ENCODE assay signal across 1 cellular context in genomic region chr2:25853038-25853638, GRCh38.
TF ChIP-seq lines count a peak whose summit lies in the region.

No MANE protein-coding gene starts in this region.

TF ChIP-seq in H1, 55 proteins besides CTCF, POLR2A, EP300 and RAD21 (continued from another document):
- TF ChIP-seq GABPA (IDR thresholded peaks at IDR 0.05; ENCODE audit: borderline replicate concordance, insufficient read depth, low read length) (no peak), SUZ12 (IDR thresholded peaks at IDR 0.05; ENCODE audit: low read length) (no peak), SRF (IDR thresholded peaks at IDR 0.05; ENCODE audit: low read depth, low read length) (no peak), SIRT6 (IDR thresholded peaks at IDR 0.05; ENCODE audit: low read length) (no peak), TAF1 (IDR thresholded peaks at IDR 0.05; ENCODE audit: low read depth, low read length) (no peak), CBX5 (IDR thresholded peaks at IDR 0.05; ENCODE audit: low read depth, low read length) (no peak)
